ENCODE assay signal across 15 cellular contexts in the genomic region with DNA sequence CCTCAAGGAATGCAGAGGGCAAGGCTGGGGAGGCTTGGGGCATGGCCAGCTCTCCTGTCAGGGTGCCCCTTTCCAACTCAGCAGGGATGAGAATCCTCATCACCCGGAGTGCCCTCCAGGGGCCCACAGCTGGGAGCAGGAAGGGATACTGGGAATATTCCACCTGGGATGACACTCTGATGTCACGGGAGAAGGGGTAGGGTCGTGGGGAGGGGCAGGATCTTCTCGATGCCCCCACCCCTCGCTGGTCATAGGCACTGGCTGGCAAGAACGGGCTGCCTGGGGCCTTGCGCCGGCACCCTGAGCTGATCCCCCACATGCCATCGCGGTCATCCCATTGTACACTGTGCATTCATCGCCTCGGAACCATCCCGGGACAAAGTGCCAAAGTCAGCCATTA. TPM values are rescaled to one million over a fixed set of nuclear protein-coding genes. Genes with fewer than 3 reads are reported as not detected.
DNase-seq lines count a peak whose midpoint lies in the region; ATAC-seq, FAIRE-seq and TF ChIP-seq lines count a peak whose summit lies in the region.
"Had no signal": no experiment of that assay in that cellular context is flagged by ENCODE, and none has a peak within 500 bp of the region (broad histone marks: within the 10 kb centered on the region; RNA-seq: fewer than 3 reads in every experiment).

No MANE protein-coding gene starts in this region.

- H3K9me3 ChIP-seq in right atrium auricular region, result no peaks in the 10 kb centered on the region
- no peaks in the 10 kb centered on the region for H3K9me3 ChIP-seq in IMR-90 (ENCODE audit: control insufficient read depth, insufficient read depth, low read length)
- no peaks in the 10 kb centered on the region for H3K9me3 ChIP-seq in neuronal stem cell (replicated peaks in 1 of 2; ENCODE audit: control insufficient read depth in 2 of 2, insufficient read depth in 1 of 2, low read depth in 1 of 2, low read length in 2 of 2)
- no peaks in the 10 kb centered on the region for H3K9me3 ChIP-seq in CD4-positive, alpha-beta T cell (ENCODE audit: control insufficient read depth, low read length)
- H3K9me3 ChIP-seq in PC-3 (ENCODE audit: low read length), result no peaks in the 10 kb centered on the region
- H3K9me3 ChIP-seq in small intestine (ENCODE audit: control insufficient read depth, low read depth), result no peaks in the 10 kb centered on the region
- H3K9me3 ChIP-seq: BE2C, Caco-2 had no signal

- no peak for TF ChIP-seq RAD21 in IMR-90 (IDR thresholded peaks at IDR 0.05; ENCODE audit: low read length)

- H2BK20ac ChIP-seq in IMR-90 (ENCODE audit: low read depth, low read length), result no peak overlapping the region

- FAIRE-seq in small intestine (lab: Jason Lieb, UNC), result no peak
- FAIRE-seq: A204.1, GM19239 had no signal

- H3K4ac ChIP-seq in IMR-90 (ENCODE audit: low read depth, low read length) (no peak overlapping the region), neuronal stem cell (ENCODE audit: low read length) (no peak overlapping the region)

- H2BK120ac ChIP-seq in IMR-90 (ENCODE audit: low read depth, low read length) (no peak overlapping the region), neuronal stem cell (ENCODE audit: low read depth, low read length) (no peak overlapping the region)

- no peak overlapping the region for H3K18ac ChIP-seq in IMR-90 (ENCODE audit: low read depth, low read length)
- peak overlapping the region; percentile 51 for H3K18ac ChIP-seq in neuronal stem cell (ENCODE audit: low read length)

- H3K27me3 Mint-ChIP-seq in CD4-positive, alpha-beta T cell, result no peaks in the 10 kb centered on the region
- H3K27me3 Mint-ChIP-seq: IgD-negative memory B cell had no signal

- H3K23ac ChIP-seq in IMR-90 (ENCODE audit: low read depth, low read length) (no peak overlapping the region), neuronal stem cell (ENCODE audit: low read depth, low read length, poor library complexity) (no peak overlapping the region)

- dilution Hi-C loops in IMR-90 (cut with HindIII; ENCODE audit: low sequenced_read_pairs, unreplicated experiment), result no loop called here

- BruUV-seq in IMR-90 (replicated peaks; lab: Mats Ljungman, UMichigan) (no TSS peak), PC-3 (replicated peaks; lab: Mats Ljungman, UMichigan) (no TSS peak)

- no peak for TF ChIP-seq POLR2A in IMR-90 (IDR thresholded peaks at IDR 0.05; ENCODE audit: low read depth, low read length)

- POLR2A ChIA-PET in IMR-90 (lab: Charles Lee; ENCODE audit: unreplicated experiment), result no interaction called here
- POLR2A ChIA-PET in CD4-positive, alpha-beta T cell (lab: Charles Lee), result no interaction called here
- POLR2A ChIA-PET in PC-3 (lab: Charles Lee; ENCODE audit: unreplicated experiment), result no interaction called here

- H3K4me3 ChIP-seq in right atrium auricular region (no peak overlapping the region), IMR-90 (ENCODE audit: insufficient read depth, low read depth, low read length) (no peak overlapping the region), neuronal stem cell (ENCODE audit: low read length in 2 of 2) (no peak overlapping the region), PC-3 (ENCODE audit: low read length) (no peak overlapping the region), small intestine (ENCODE audit: low read depth in 1 of 2, low read length in 2 of 2) (no peak overlapping the region)

- H3K36me3 ChIP-seq in right atrium auricular region (no peaks in the 10 kb centered on the region), IMR-90 (ENCODE audit: control insufficient read depth, insufficient read depth, low read length) (no peaks in the 10 kb centered on the region), neuronal stem cell (replicated peaks in 1 of 2; ENCODE audit: control insufficient read depth in 2 of 2, insufficient read depth in 2 of 2, low read length in 2 of 2) (no peaks in the 10 kb centered on the region), PC-3 (ENCODE audit: low read depth, low read length) (no peaks in the 10 kb centered on the region), small intestine (ENCODE audit: control insufficient read depth in 2 of 2, insufficient read depth in 2 of 2, low read length in 2 of 2) (no peaks in the 10 kb centered on the region)
- H3K36me3 ChIP-seq: BE2C had no signal

- H2BK15ac ChIP-seq in IMR-90 (ENCODE audit: low read depth, low read length) (no peak overlapping the region), neuronal stem cell (ENCODE audit: low read length) (no peak overlapping the region)

- H2AK9ac ChIP-seq in IMR-90 (replicated peaks; ENCODE audit: low read depth, low read length, poor library complexity), result peak overlapping the region; percentile 37

- peak; percentile 18 for ATAC-seq in left ventricle myocardium superior
- ATAC-seq in IMR-90 (ENCODE audit: low read depth), result no peak
- ATAC-seq in CD4-positive, alpha-beta T cell (ENCODE audit: poor library complexity), result no peak
- no peak for ATAC-seq in PC-3

- no peak for TF ChIP-seq CTCF in right atrium auricular region (IDR thresholded peaks at IDR 0.05)
- no peak for TF ChIP-seq CTCF in IMR-90 (conservative IDR thresholded peaks at IDR 0.05; ENCODE audit: low read depth, low read length)
- TF ChIP-seq CTCF in CD4-positive, alpha-beta T cell (IDR thresholded peaks at IDR 0.05), result no peak
- TF ChIP-seq CTCF in PC-3 (conservative IDR thresholded peaks at IDR 0.05; ENCODE audit: low read depth, low read length), result no peak

- no peaks in the 10 kb centered on the region for H3K9me1 ChIP-seq in IMR-90 (ENCODE audit: insufficient read depth, low read length)

- H4K5ac ChIP-seq in IMR-90 (ENCODE audit: low read depth, low read length), result no peak overlapping the region

- H3K27ac ChIP-seq in right atrium auricular region (no peak overlapping the region), IMR-90 (ENCODE audit: insufficient read depth, low read length) (no peak overlapping the region), neuronal stem cell (replicated peaks; ENCODE audit: low read length) (no peak overlapping the region), PC-3 (ENCODE audit: low read length) (no peak overlapping the region), small intestine (ENCODE audit: low read depth in 1 of 2, low read length in 1 of 2) (no peak overlapping the region)
- no peak overlapping the region for H3K27ac ChIP-seq in CD4-positive, alpha-beta T cell (ENCODE audit: low read depth, low read length)

- CTCF ChIA-PET in IMR-90 (lab: Yijun Ruan, JAX), result interaction anchor here (1.0 to 3.8 kb wide), 7 partner anchors 10 to 648 kb away, joined by 3 to 56 read pairs (median 7); a partner anchor contains a TSS
- CTCF ChIA-PET in CD4-positive, alpha-beta T cell (lab: Charles Lee), result no interaction called here
- CTCF ChIA-PET in PC-3 (lab: Charles Lee), result interaction anchor here (1.0 to 2.6 kb wide), 2 partner anchors 10 to 648 kb away, joined by 15 to 39 read pairs; no protein-coding TSS in a partner anchor

- H3K27ac Mint-ChIP-seq in CD4-positive, alpha-beta T cell, result no peak overlapping the region
- H3K27ac Mint-ChIP-seq: CD8-positive, alpha-beta memory T cell; IgD-negative memory B cell had no signal

- H2BK5ac ChIP-seq in IMR-90 (ENCODE audit: low read depth, low read length, poor library complexity, severe bottlenecking) (no peak overlapping the region), neuronal stem cell (ENCODE audit: low read length) (peak overlapping the region; percentile 14)

- no peaks in the 10 kb centered on the region for H3K9me3 Mint-ChIP-seq in CD4-positive, alpha-beta T cell
- H3K9me3 Mint-ChIP-seq: CD8-positive, alpha-beta memory T cell; IgD-negative memory B cell had no signal

- WGBS in IMR-90 (ENCODE audit: extremely low coverage in 2 of 2, insufficient read length in 1 of 2), 2 experiments, result 77% methylated on average over 9 of the region's 13 CpGs; no CpG with 5 or more reads in 1 of the 2 experiments
- WGBS in neuronal stem cell (ENCODE audit: extremely low coverage in 2 of 2, insufficient read length in 2 of 2, insufficient replicate concordance in 1 of 2), 2 donors, result no CpG with 5 or more reads among the region's 13 CpGs
- WGBS in small intestine, 3 donors, result 76 to 79% (median 78%) methylated on average over 13 of the region's 13 CpGs

- H3K27me3 ChIP-seq in right atrium auricular region (no peaks in the 10 kb centered on the region), IMR-90 (ENCODE audit: control insufficient read depth, insufficient read depth, low read length) (peaks cover 13% of the 10 kb centered on the region), neuronal stem cell (ENCODE audit: control insufficient read depth in 3 of 3, insufficient read depth in 3 of 3, low read depth in 1 of 3, low read length in 3 of 3) (peaks cover 0 to 5% (median 0%) of the 10 kb centered on the region in 3 experiments), PC-3 (ENCODE audit: low read length) (no peaks in the 10 kb centered on the region; the same call in 1 of the 2 replicates), small intestine (ENCODE audit: control insufficient read depth in 2 of 2, insufficient read depth in 2 of 2, low read length in 2 of 2) (no peaks in the 10 kb centered on the region)
- no peaks in the 10 kb centered on the region for H3K27me3 ChIP-seq in CD4-positive, alpha-beta T cell (ENCODE audit: control insufficient read depth, insufficient read depth, low read length)

- DNase-seq in left ventricle myocardium superior (peak; percentile 36), right atrium auricular region (ENCODE audit: low spot score) (no peak), IMR-90 (no peak), neuronal stem cell (ENCODE audit: low spot score) (no peak), PC-3 (no peak), small intestine (no peak)
- no peak for DNase-seq in CD4-positive, alpha-beta T cell
- DNase-seq: CD8-positive, alpha-beta memory T cell; GF-D8 had no signal

- H3K4me1 ChIP-seq in right atrium auricular region, result no peaks in the 10 kb centered on the region
- no peaks in the 10 kb centered on the region for H3K4me1 ChIP-seq in IMR-90 (ENCODE audit: control insufficient read depth, insufficient read depth, low read length)
- H3K4me1 ChIP-seq in neuronal stem cell (ENCODE audit: control insufficient read depth in 2 of 2, insufficient read depth in 1 of 2, low read depth in 1 of 2, low read length in 2 of 2), result no peaks in the 10 kb centered on the region
- no peaks in the 10 kb centered on the region for H3K4me1 ChIP-seq in PC-3 (ENCODE audit: insufficient read depth, low read length)
- no peaks in the 10 kb centered on the region for H3K4me1 ChIP-seq in small intestine (ENCODE audit: control insufficient read depth in 2 of 2, insufficient read depth in 1 of 2, low read depth in 1 of 2, low read length in 1 of 2)
- H3K4me1 ChIP-seq: BE2C had no signal

- H3K79me1 ChIP-seq in IMR-90 (ENCODE audit: low read depth in 1 of 2, low read length in 2 of 2), result no peaks in the 10 kb centered on the region
- no peaks in the 10 kb centered on the region for H3K79me1 ChIP-seq in neuronal stem cell (ENCODE audit: low read depth, low read length)

- intact Hi-C loops in left ventricle myocardium superior (cut with micrococcal nuclease), result loop anchor here (5.0 kb wide), 1 partner anchor 648 kb away; no protein-coding TSS in a partner anchor
- intact Hi-C loops in IMR-90 (cut with micrococcal nuclease), result loop anchor here (1.0 to 5.0 kb wide), 3 partner anchors 290 to 1003 kb away; no protein-coding TSS in a partner anchor
- intact Hi-C loops in CD4-positive, alpha-beta T cell (cut with DNase I, micrococcal nuclease), result loop anchor here in 1 of 2 experiments (5.0 to 10.0 kb wide), 2 partner anchors 648 to 1615 kb away; no protein-coding TSS in a partner anchor
- intact Hi-C loops in PC-3 (cut with micrococcal nuclease), result loop anchor here (1.0 kb wide), 2 partner anchors 649 to 1006 kb away; no protein-coding TSS in a partner anchor

- H4K20me1 ChIP-seq in IMR-90 (ENCODE audit: insufficient read depth, low read length) (no peaks in the 10 kb centered on the region), PC-3 (ENCODE audit: low read length) (no peaks in the 10 kb centered on the region)

- H2AK5ac ChIP-seq in IMR-90 (ENCODE audit: low read depth, low read length), result no peak overlapping the region
- peak overlapping the region; percentile 82 for H2AK5ac ChIP-seq in neuronal stem cell (ENCODE audit: low read depth, low read length)

- in situ Hi-C loops in IMR-90 (cut with MboI; ENCODE audit: low sequenced_read_pairs), result loop anchor here (5.0 to 25.0 kb wide), 3 partner anchors 285 to 1003 kb away; no protein-coding TSS in a partner anchor

- no peaks in the 10 kb centered on the region for H3K4me1 Mint-ChIP-seq in CD4-positive, alpha-beta T cell (ENCODE audit: low read depth)
- H3K4me1 Mint-ChIP-seq: CD8-positive, alpha-beta memory T cell had no signal

- no peak overlapping the region for H2BK12ac ChIP-seq in neuronal stem cell (ENCODE audit: low read length)

- H3K9me2 ChIP-seq in PC-3 (replicated peaks; ENCODE audit: low read length), result no peaks in the 10 kb centered on the region

- H3K14ac ChIP-seq in IMR-90 (replicated peaks; ENCODE audit: low read depth, low read length) (no peak overlapping the region), neuronal stem cell (ENCODE audit: low read length) (no peak overlapping the region)

- no peaks in the 10 kb centered on the region for H3K36me3 Mint-ChIP-seq in CD4-positive, alpha-beta T cell (ENCODE audit: low read depth)
- H3K36me3 Mint-ChIP-seq: CD14-positive monocyte; CD8-positive, alpha-beta memory T cell; IgD-negative memory B cell had no signal

- H3K79me2 ChIP-seq in PC-3 (ENCODE audit: low read length), result no peaks in the 10 kb centered on the region

- no peak overlapping the region for H3K56ac ChIP-seq in IMR-90 (ENCODE audit: extremely low read depth, insufficient read depth, low read length)

- no peak overlapping the region for H3K4me2 ChIP-seq in IMR-90 (ENCODE audit: low read depth, low read length)
- H3K4me2 ChIP-seq in neuronal stem cell (ENCODE audit: insufficient read depth, low read length, poor library complexity, severe bottlenecking), result no peak overlapping the region
- H3K4me2 ChIP-seq in PC-3 (ENCODE audit: low read length), result no peak overlapping the region

- H2AFZ ChIP-seq in IMR-90 (replicated peaks; ENCODE audit: low read length, poor library complexity), result no peak overlapping the region
- no peak overlapping the region for H2AFZ ChIP-seq in neuronal stem cell (ENCODE audit: low read length)
- H2AFZ ChIP-seq in PC-3 (ENCODE audit: low read length), result no peak overlapping the region

- no peak overlapping the region for H3K4me3 Mint-ChIP-seq in CD4-positive, alpha-beta T cell
- H3K4me3 Mint-ChIP-seq: CD8-positive, alpha-beta memory T cell; IgD-negative memory B cell had no signal

- H4K91ac ChIP-seq in IMR-90 (ENCODE audit: insufficient read depth, low read depth, low read length) (no peak overlapping the region), neuronal stem cell (ENCODE audit: low read depth, low read length, poor library complexity) (no peak overlapping the region)

- H3K9ac ChIP-seq in IMR-90 (ENCODE audit: low read depth, low read length), result no peak overlapping the region
- H3K9ac ChIP-seq in neuronal stem cell (ENCODE audit: low read depth, low read length, poor library complexity), result no peak overlapping the region
- no peak overlapping the region for H3K9ac ChIP-seq in PC-3 (ENCODE audit: low read length)

- H3F3A ChIP-seq in PC-3 (ENCODE audit: low read length, unreplicated experiment), result no peaks in the 10 kb centered on the region

- H4K8ac ChIP-seq in IMR-90 (ENCODE audit: low read depth in 2 of 2, low read length in 2 of 2) (no peak overlapping the region), neuronal stem cell (ENCODE audit: low read depth, low read length) (no peak overlapping the region)

RNA-seq across cellular contexts. Expression of a gene that starts 10.6 kb away (rescaled TPM):
- total RNA-seq in left ventricle myocardium superior (6.0 TPM), right atrium auricular region (10 to 100 TPM; 16.1 to 19.1 TPM), IMR-90 (2012; rRNA removed) (25.5 and 25.8 TPM in 2 replicates), PC-3 (2014; rRNA removed) (82.0 and 98.0 TPM in 2 replicates)
- polyA plus RNA-seq in IMR-90 (2012; rRNA removed) (23.6 and 27.0 TPM in 2 replicates), small intestine (10 to 100 TPM in 2 of 3 donors, 1 to 10 TPM in 1; 4.9 to 22.2 (median 12.4) TPM)
- polyA plus RNA-seq in IMR-90 (2012; cell fraction: cytosol; rRNA removed), result 23.5 and 23.8 TPM in 2 replicates
- 12.7 and 21.3 TPM in 2 replicates for polyA plus RNA-seq in IMR-90 (2012; cell fraction: nucleus; rRNA removed; ENCODE audit: low replicate concordance)
- polyA plus RNA-seq in neuronal stem cell (2013, experiment 1 of 2), result 32.1 TPM
- 32.9 TPM for polyA plus RNA-seq in neuronal stem cell (2013, experiment 2 of 2)
- 10 to 100 TPM; 55.4 to 57.1 TPM for total RNA-seq in CD4-positive, alpha-beta T cell

RNA-seq across cellular contexts. Expression of a gene that starts 22.0 kb away (rescaled TPM):
- total RNA-seq in left ventricle myocardium superior (26.7 TPM), right atrium auricular region (10 to 100 TPM; 14.9 TPM), IMR-90 (2012; rRNA removed) (23.7 and 30.3 TPM in 2 replicates), PC-3 (2014; rRNA removed) (16.0 and 17.9 TPM in 2 replicates)
- polyA plus RNA-seq in IMR-90 (2012; rRNA removed) (24.7 and 25.7 TPM in 2 replicates), small intestine (1 to 10 TPM; 3.2 to 5.8 (median 3.8) TPM)
- 8.8 and 10.2 TPM in 2 replicates for polyA plus RNA-seq in IMR-90 (2012; cell fraction: cytosol; rRNA removed)
- 31.4 and 48.4 TPM in 2 replicates for polyA plus RNA-seq in IMR-90 (2012; cell fraction: nucleus; rRNA removed; ENCODE audit: low replicate concordance)
- polyA plus RNA-seq in neuronal stem cell (2013, experiment 1 of 2), result 6.0 TPM
- polyA plus RNA-seq in neuronal stem cell (2013, experiment 2 of 2), result 6.0 TPM
- total RNA-seq in CD4-positive, alpha-beta T cell, result 10 to 100 TPM; 38.1 to 43.6 TPM
